In genomic region chr7:13055732-13056369, GRCh38 we compare ENCODE assay signal across 16 cellular contexts.
DNase-seq lines count a peak whose midpoint lies in the region; ATAC-seq, FAIRE-seq and TF ChIP-seq lines count a peak whose summit lies in the region.
"Had no signal": no experiment of that assay in that cellular context is flagged by ENCODE, and none has a peak within 500 bp of the region (broad histone marks: within the 10 kb centered on the region; RNA-seq: fewer than 3 reads in every experiment).

No MANE protein-coding gene starts in this region.

- H3K9me1 ChIP-seq in keratinocyte (ENCODE audit: control insufficient read depth, extremely low read depth, insufficient read depth, low read length), result no peaks in the 10 kb centered on the region

- ATAC-seq in GM19395 (IDR thresholded peaks at IDR 0.05; ENCODE audit: unreplicated experiment), result peak; percentile 27
- ATAC-seq in natural killer cell, result no peak
- no peak for ATAC-seq in GM18907 (IDR thresholded peaks at IDR 0.05; ENCODE audit: unreplicated experiment)
- ATAC-seq: left ventricle myocardium superior had no signal

- no peaks in the 10 kb centered on the region for H3K27me3 ChIP-seq in ACC112 (ENCODE audit: insufficient read depth, low read length)
- H3K27me3 ChIP-seq in keratinocyte (ENCODE audit: control insufficient read depth, extremely low read depth, insufficient read depth, low read length), result no peaks in the 10 kb centered on the region
- H3K27me3 ChIP-seq: upper lobe of left lung had no signal

- no peaks in the 10 kb centered on the region for H3K36me3 Mint-ChIP-seq in natural killer cell

- H3K4me2 ChIP-seq in keratinocyte (ENCODE audit: control insufficient read depth, extremely low read depth, insufficient read depth, low read depth, low read length), result no peak overlapping the region

- no peak overlapping the region for H3K4me3 Mint-ChIP-seq in natural killer cell
- H3K4me3 Mint-ChIP-seq: activated CD4-positive, alpha-beta T cell treated with anti-CD3 and anti-CD28 coated beads, Interleukin-2, amount 10 ng/mL, durations not matched to agents 24 days and 14 days had no signal

- H3K9me3 ChIP-seq in keratinocyte (ENCODE audit: control insufficient read depth, low read depth, low read length), result no peaks in the 10 kb centered on the region
- H3K9me3 ChIP-seq: HAP-1, upper lobe of left lung had no signal

- H3K79me2 ChIP-seq in ACC112 (ENCODE audit: control insufficient read depth, insufficient read depth, low read length, unreplicated experiment), result no peaks in the 10 kb centered on the region
- H3K79me2 ChIP-seq in keratinocyte (ENCODE audit: control insufficient read depth, insufficient read depth, low read length), result no peaks in the 10 kb centered on the region

- H3K4me3 ChIP-seq in ACC112 (ENCODE audit: low read depth, low read length) (no peak overlapping the region), keratinocyte (ENCODE audit: control insufficient read depth in 2 of 3, extremely low read depth in 1 of 3, insufficient read depth in 2 of 3, low read depth in 1 of 3, low read length in 3 of 3) (no peak overlapping the region)
- H3K4me3 ChIP-seq: HAP-1, upper lobe of left lung had no signal

- H3K36me3 ChIP-seq in ACC112 (ENCODE audit: insufficient read depth, low read length) (no peaks in the 10 kb centered on the region), keratinocyte (ENCODE audit: control insufficient read depth in 2 of 2, extremely low read depth in 1 of 2, insufficient read depth in 2 of 2, low read length in 2 of 2) (no peaks in the 10 kb centered on the region)
- H3K36me3 ChIP-seq: HAP-1, upper lobe of left lung had no signal

- dilution Hi-C loops in keratinocyte (cut with MboI; ENCODE audit: extremely low pct_ligation_motif_present, low sequenced_read_pairs), result no loop called here

- no peak for TF ChIP-seq CTCF in keratinocyte (optimal IDR thresholded peaks at IDR 0.05 in 1 of 3, IDR thresholded peaks at IDR 0.05 in 1 of 3, conservative IDR thresholded peaks at IDR 0.05 in 1 of 3; ENCODE audit: extremely low read depth in 1 of 3, insufficient read depth in 2 of 3, low read length in 3 of 3)
- TF ChIP-seq CTCF in natural killer cell (IDR thresholded peaks at IDR 0.05), result no peak

- H3K27ac Mint-ChIP-seq in natural killer cell, result no peak overlapping the region
- H3K27ac Mint-ChIP-seq: activated CD4-positive, alpha-beta T cell treated with anti-CD3 and anti-CD28 coated beads, Interleukin-2, amount 10 ng/mL, durations not matched to agents 24 days and 14 days had no signal

- peaks cover 10 to 11% of the 10 kb centered on the region in 2 donors for H3K4me1 Mint-ChIP-seq in natural killer cell

- H3K4me1 ChIP-seq in ACC112 (ENCODE audit: control insufficient read depth, insufficient read depth, low read length, unreplicated experiment) (peaks cover 12% of the 10 kb centered on the region), keratinocyte (ENCODE audit: control insufficient read depth, extremely low read depth, insufficient read depth, low read length) (peaks cover under 1% of the 10 kb centered on the region)

- no peak overlapping the region for H3K9ac ChIP-seq in keratinocyte (ENCODE audit: control insufficient read depth, extremely low read depth, insufficient read depth, low read length)

- H3K27me3 Mint-ChIP-seq in natural killer cell (ENCODE audit: low read depth in 2 of 2), result no peaks in the 10 kb centered on the region

- no peak overlapping the region for H3K27ac ChIP-seq in ACC112 (ENCODE audit: low read depth, low read length)
- H3K27ac ChIP-seq in keratinocyte (ENCODE audit: control insufficient read depth, insufficient read depth, low read length), result no peak overlapping the region

- FAIRE-seq in keratinocyte (lab: Jason Lieb, UNC), result no peak
- FAIRE-seq: colon, HTR-8/SVneo had no signal

- no peaks in the 10 kb centered on the region for H3K9me3 Mint-ChIP-seq in natural killer cell

- peak; percentile 9 for DNase-seq in NOMO-1 treated with dmso at 0.1 percent for 144 hours (lab: John Stamatoyannopoulos, UW; ENCODE audit: unreplicated experiment)
- no peak for DNase-seq in keratinocyte (ENCODE audit: low read depth, low spot score)
- DNase-seq in COLO829 (ENCODE audit: low spot score), result no peak
- DNase-seq in natural killer cell, result no peak
- no peak for DNase-seq in NCI-H82 (lab: John Stamatoyannopoulos, UW)
- DNase-seq: activated CD4-positive, alpha-beta T cell treated with anti-CD3 and anti-CD28 coated beads, Interleukin-2, amount 10 ng/mL, durations not matched to agents 24 days and 14 days; DMS53; hippocampal formation; left ventricle myocardium superior; upper lobe of left lung had no signal

- intact Hi-C loops in natural killer cell (cut with micrococcal nuclease), result no loop called here

- H2AFZ ChIP-seq in ACC112 (ENCODE audit: low read length, unreplicated experiment) (peak overlapping the region; percentile 23), keratinocyte (ENCODE audit: control insufficient read depth, low read length) (peak overlapping the region; percentile 73)

- H4K20me1 ChIP-seq in keratinocyte (ENCODE audit: control insufficient read depth, extremely low read depth, insufficient read depth, low read length), result no peaks in the 10 kb centered on the region
